Comparison of ENCODE assay signal across 11 cellular contexts in the genomic region with DNA sequence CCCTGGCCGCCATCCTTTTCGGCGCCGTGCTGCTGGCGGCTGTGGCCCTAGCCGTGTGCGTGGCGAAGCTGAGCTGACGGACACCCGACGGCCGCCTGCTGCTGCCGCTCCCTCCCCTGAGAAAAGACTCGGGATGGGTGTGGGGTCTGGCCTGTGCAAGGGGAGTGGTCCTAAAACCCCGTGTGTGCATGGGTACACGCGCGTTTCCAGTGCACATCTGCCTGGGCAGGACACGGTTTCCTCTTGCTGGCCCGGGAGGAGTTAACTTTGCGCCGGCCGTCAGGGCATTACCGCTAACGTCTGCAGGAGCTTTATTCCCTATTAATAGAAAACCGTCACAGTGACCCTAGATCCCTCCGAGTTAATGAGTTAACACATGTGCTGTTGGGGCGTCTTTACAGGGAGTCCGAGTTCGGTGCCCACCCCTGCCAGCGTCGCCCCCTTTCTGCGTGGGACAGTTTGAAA. TPM values are rescaled to one million over a fixed set of nuclear protein-coding genes. Genes with fewer than 3 reads are reported as not detected.
DNase-seq lines count a peak whose midpoint lies in the region; ATAC-seq, FAIRE-seq and TF ChIP-seq lines count a peak whose summit lies in the region.
"Had no signal": no experiment of that assay in that cellular context is flagged by ENCODE, and none has a peak within 500 bp of the region (broad histone marks: within the 10 kb centered on the region; RNA-seq: fewer than 3 reads in every experiment).

No MANE protein-coding gene starts in this region.

- H3K9me3 ChIP-seq in A549 (no peaks in the 10 kb centered on the region; the same call in 2 of the 3 replicates), Caco-2 (no peaks in the 10 kb centered on the region)

- peaks cover 30% of the 10 kb centered on the region for H3K4me1 Mint-ChIP-seq in Caco-2 (ENCODE audit: low read depth, unreplicated experiment)
- peaks cover 22% of the 10 kb centered on the region for H3K4me1 Mint-ChIP-seq in chondrocyte (ENCODE audit: low read depth)
- H3K4me1 Mint-ChIP-seq in natural killer cell treated with Interleukin-12 subunit alpha and Interleukin-12 subunit beta and Interleukin-15 and Interleukin-18, amount 100 ng/mL, for 72 hours (ENCODE audit: low read depth in 2 of 2): peaks cover 25% of the 10 kb centered on the region in 2 donors

- no peaks in the 10 kb centered on the region for H3K27me3 ChIP-seq in Caco-2 (replicated peaks; ENCODE audit: control insufficient read depth, insufficient read depth, low read length)

- ATAC-seq in A549: no peak
- no peak for ATAC-seq in natural killer cell treated with Interleukin-12 subunit alpha and Interleukin-12 subunit beta and Interleukin-15 and Interleukin-18, amount 100 ng/mL, for 72 hours

- POLR2A ChIA-PET in A549 (lab: Yijun Ruan, JAX): interaction anchor here (0.5 to 2.0 kb wide), 2 partner anchors 14 to 279 kb away, joined by 3 to 7 read pairs; partner anchors contain the start of gene NUDT19
- POLR2A ChIA-PET in Caco-2 (lab: Charles Lee): no interaction called here

- DNase-seq in A549 (ENCODE audit: low read depth in 1 of 2, low spot score in 1 of 2): no peak
- DNase-seq in Caco-2: no peak
- DNase-seq in chondrocyte (ENCODE audit: low spot score): no peak
- no peak for DNase-seq in natural killer cell treated with Interleukin-12 subunit alpha and Interleukin-12 subunit beta and Interleukin-15 and Interleukin-18, amount 100 ng/mL, for 72 hours (ENCODE audit: low spot score)
- no peak for DNase-seq in 8988T
- DNase-seq in NCI-H524 treated with DMSO at 0.1 percent for 48 hours (lab: John Stamatoyannopoulos, UW): no peak
- no peak for DNase-seq in HPDE6-E6E7 (ENCODE audit: extremely low spot score)
- DNase-seq in stimulated activated CD4-positive, alpha-beta T cell treated with anti-CD3 and anti-CD28 coated beads, Interleukin-4, amount 100 ng/mL, for 4 hours: no peak
- DNase-seq: NCI-H2081 treated with DMSO at 0.1 percent for 48 hours had no signal

- H3K36me3 Mint-ChIP-seq in Caco-2 (ENCODE audit: insufficient read depth, unreplicated experiment) (peaks cover 15% of the 10 kb centered on the region), chondrocyte (ENCODE audit: low read depth) (no peaks in the 10 kb centered on the region)
- no peaks in the 10 kb centered on the region for H3K36me3 Mint-ChIP-seq in natural killer cell treated with Interleukin-12 subunit alpha and Interleukin-12 subunit beta and Interleukin-15 and Interleukin-18, amount 100 ng/mL, for 72 hours

- 82% methylated on average over 33 of the region's 33 CpGs for WGBS in A549 (ENCODE audit: missing lambda C conversion rate)

- no TSS peak for BruUV-seq in Caco-2 (replicated peaks; lab: Mats Ljungman, UMichigan)

- intact Hi-C loops in Caco-2 (cut with micrococcal nuclease; ENCODE audit: unreplicated experiment): loop anchor here (10.0 kb wide), 2 partner anchors 82 to 272 kb away; partner anchors contain the start of gene DPY19L3

- H3K9me3 Mint-ChIP-seq in Caco-2 (ENCODE audit: unreplicated experiment): no peaks in the 10 kb centered on the region
- H3K9me3 Mint-ChIP-seq in chondrocyte (ENCODE audit: low read depth): no peaks in the 10 kb centered on the region
- no peaks in the 10 kb centered on the region for H3K9me3 Mint-ChIP-seq in natural killer cell treated with Interleukin-12 subunit alpha and Interleukin-12 subunit beta and Interleukin-15 and Interleukin-18, amount 100 ng/mL, for 72 hours

- CTCF ChIA-PET in A549 (lab: Yijun Ruan, JAX) (interaction anchor here (0.6 to 2.4 kb wide), 16 partner anchors 8 to 287 kb away, joined by 3 to 11 read pairs (median 4); partner anchors contain the start of gene NUDT19), Caco-2 (lab: Charles Lee) (interaction anchor here (1.0 to 1.6 kb wide), 2 partner anchors 28 to 77 kb away, joined by 5 read pairs; no protein-coding TSS in a partner anchor)

- H3K27me3 Mint-ChIP-seq in Caco-2 (ENCODE audit: insufficient read depth, unreplicated experiment) (no peaks in the 10 kb centered on the region), chondrocyte (ENCODE audit: low read depth) (peaks cover 9% of the 10 kb centered on the region)
- peaks cover 5 to 6% of the 10 kb centered on the region in 2 donors for H3K27me3 Mint-ChIP-seq in natural killer cell treated with Interleukin-12 subunit alpha and Interleukin-12 subunit beta and Interleukin-15 and Interleukin-18, amount 100 ng/mL, for 72 hours

- H3K4me2 ChIP-seq in A549: peak overlapping the region; percentile 82

- no peak for TF ChIP-seq EP300 in A549 (IDR thresholded peaks at IDR 0.05)

- H3K4me3 ChIP-seq in A549 (peak overlapping the region; percentile 84; the same call in 1 of the 3 replicates), Caco-2 (ENCODE audit: low read depth, low read length) (peak overlapping the region; percentile 90)

- H3K27ac ChIP-seq in A549: no peak overlapping the region

- H3K27ac Mint-ChIP-seq in Caco-2 (ENCODE audit: unreplicated experiment): no peak overlapping the region
- no peak overlapping the region for H3K27ac Mint-ChIP-seq in chondrocyte (ENCODE audit: unreplicated experiment)
- no peak overlapping the region for H3K27ac Mint-ChIP-seq in natural killer cell treated with Interleukin-12 subunit alpha and Interleukin-12 subunit beta and Interleukin-15 and Interleukin-18, amount 100 ng/mL, for 72 hours

- 0 out of 2 replicates have a peak, but pooled peaks cover 2% of the 10 kb centered on the region for H3K36me3 ChIP-seq in Caco-2 (ENCODE audit: control insufficient read depth, insufficient read depth, low read length)

- peak overlapping the region; percentile 90 for H3K4me3 Mint-ChIP-seq in Caco-2 (ENCODE audit: unreplicated experiment)
- H3K4me3 Mint-ChIP-seq in chondrocyte (ENCODE audit: unreplicated experiment): peak overlapping the region; percentile 15
- peak overlapping the region; percentile 48 for H3K4me3 Mint-ChIP-seq in natural killer cell treated with Interleukin-12 subunit alpha and Interleukin-12 subunit beta and Interleukin-15 and Interleukin-18, amount 100 ng/mL, for 72 hours

- H3K4me1 ChIP-seq in A549 (peaks cover 7% of the 10 kb centered on the region; the same call in 2 of the 3 replicates), Caco-2 (peaks cover 7% of the 10 kb centered on the region; the same call in 1 of the 2 replicates)

- FAIRE-seq in A549 (lab: Jason Lieb, UNC): no peak
- FAIRE-seq: endometrium, RCC 7860 had no signal

- TF ChIP-seq POLR2A in A549 (IDR thresholded peaks at IDR 0.05; ENCODE audit: low read length): no peak; the same call in 1 of the 2 replicates

- no peak for TF ChIP-seq RAD21 in A549 (conservative IDR thresholded peaks at IDR 0.05 in 1 of 2, IDR thresholded peaks at IDR 0.05 in 1 of 2)

- TF ChIP-seq CTCF in A549 (IDR thresholded peaks at IDR 0.05): no peak; the same call in 2 of the 3 replicates
- no peak for TF ChIP-seq CTCF in Caco-2 (IDR thresholded peaks at IDR 0.05; ENCODE audit: insufficient read depth in 1 of 2, low read depth in 1 of 2, low read length in 1 of 2, severe bottlenecking in 1 of 2, unreplicated experiment in 1 of 2)
- TF ChIP-seq CTCF in chondrocyte (IDR thresholded peaks at IDR 0.05): peak; percentile 3

TF ChIP-seq in A549, 52 proteins besides CTCF, POLR2A, EP300 and RAD21 (continues in another document):
- no peak for TF ChIP-seq GATA3 (IDR thresholded peaks at IDR 0.05; ENCODE audit: borderline replicate concordance)
- no peak for TF ChIP-seq CHD2 (IDR thresholded peaks at IDR 0.05; ENCODE audit: low read length, partially characterized antibody)
- no peak for TF ChIP-seq CHD4 (IDR thresholded peaks at IDR 0.05; ENCODE audit: borderline replicate concordance)
- no peak for TF ChIP-seq JUNB (IDR thresholded peaks at IDR 0.05)

RNA-seq across cellular contexts. Expression of gene RGS9BP, which starts 1.3 kb away (rescaled TPM):
- polyA plus RNA-seq in A549 (2011; rRNA removed): 0.17 and 0.20 TPM in 2 replicates
- 0.20 and 0.32 TPM in 2 replicates for polyA plus RNA-seq in A549 (2012; cell fraction: cytosol; rRNA removed)
- 0.20 and 0.29 TPM in 2 replicates for polyA plus RNA-seq in A549 (2012; cell fraction: nucleus; rRNA removed)
- 0.30 to 0.46 TPM (median 0.41 TPM) in 3 replicates for polyA plus RNA-seq in A549 (2017; fragmentation: RNase III; extraction: RNeasy Plus Mini Kit Qiagen cat#74134 plus additional on column Dnase treatment)
- polyA minus RNA-seq in A549 (2011; rRNA and poly(A)+ RNA removed): 0.24 and 0.41 TPM in 2 replicates
- total RNA-seq in Caco-2 (2022): 0.75 and 1.0 TPM in 2 replicates
- 0.19 to 0.95 TPM (median 0.90 TPM) in 3 replicates for total RNA-seq in chondrocyte
- total RNA-seq in natural killer cell treated with Interleukin-12 subunit alpha and Interleukin-12 subunit beta and Interleukin-15 and Interleukin-18, amount 100 ng/mL, for 72 hours: under 1 TPM in 1 of 2 donors, not detected in 1; 0.20 TPM

RNA-seq across cellular contexts. Expression of gene ANKRD27, which starts 1.9 kb away (rescaled TPM):
- 60.8 and 62.1 TPM in 2 replicates for polyA plus RNA-seq in A549 (2011; rRNA removed)
- polyA plus RNA-seq in A549 (2012; cell fraction: cytosol; rRNA removed): 28.2 and 30.5 TPM in 2 replicates
- 38.1 and 46.2 TPM in 2 replicates for polyA plus RNA-seq in A549 (2012; cell fraction: nucleus; rRNA removed)
- 23.1 to 23.7 TPM (median 23.1 TPM) in 3 replicates for polyA plus RNA-seq in A549 (2017; fragmentation: RNase III; extraction: RNeasy Plus Mini Kit Qiagen cat#74134 plus additional on column Dnase treatment)
- polyA minus RNA-seq in A549 (2011; rRNA and poly(A)+ RNA removed): 58.2 and 61.0 TPM in 2 replicates
- total RNA-seq in Caco-2 (2022): 53.9 and 54.3 TPM in 2 replicates
- total RNA-seq in chondrocyte: 23.6 to 26.8 TPM (median 23.9 TPM) in 3 replicates
- 10 to 100 TPM; 47.3 to 55.6 TPM for total RNA-seq in natural killer cell treated with Interleukin-12 subunit alpha and Interleukin-12 subunit beta and Interleukin-15 and Interleukin-18, amount 100 ng/mL, for 72 hours

RNA-seq across cellular contexts. Expression of gene NUDT19, which starts 14.7 kb away (rescaled TPM):
- polyA plus RNA-seq in A549 (2011; rRNA removed): 28.3 and 32.6 TPM in 2 replicates
- 17.3 and 28.0 TPM in 2 replicates for polyA plus RNA-seq in A549 (2012; cell fraction: cytosol; rRNA removed)
- 17.5 and 20.1 TPM in 2 replicates for polyA plus RNA-seq in A549 (2012; cell fraction: nucleus; rRNA removed)
- polyA plus RNA-seq in A549 (2017; fragmentation: RNase III; extraction: RNeasy Plus Mini Kit Qiagen cat#74134 plus additional on column Dnase treatment): 30.1 to 31.1 TPM (median 30.5 TPM) in 3 replicates
- polyA minus RNA-seq in A549 (2011; rRNA and poly(A)+ RNA removed): 14.6 and 19.4 TPM in 2 replicates
- total RNA-seq in Caco-2 (2022): 24.0 and 24.4 TPM in 2 replicates
- total RNA-seq in chondrocyte: 8.2 to 11.1 TPM (median 10.0 TPM) in 3 replicates
- total RNA-seq in natural killer cell treated with Interleukin-12 subunit alpha and Interleukin-12 subunit beta and Interleukin-15 and Interleukin-18, amount 100 ng/mL, for 72 hours: 10 to 100 TPM; 19.6 to 21.7 TPM

RNA-seq across cellular contexts. Expression of gene TDRD12, which starts 42.6 kb away (rescaled TPM):
- polyA plus RNA-seq in A549 (2011; rRNA removed) (0.19 and 0.20 TPM in 2 replicates), A549 (2017; fragmentation: RNase III; extraction: RNeasy Plus Mini Kit Qiagen cat#74134 plus additional on column Dnase treatment) (0.21 to 0.53 TPM (median 0.34 TPM) in 3 replicates)
- polyA plus RNA-seq in A549 (2012; cell fraction: cytosol; rRNA removed): 0.05 and 0.13 TPM in 2 replicates
- 0.11 and 0.24 TPM in 2 replicates for polyA plus RNA-seq in A549 (2012; cell fraction: nucleus; rRNA removed)
- 0.10 and 0.12 TPM in 2 replicates for polyA minus RNA-seq in A549 (2011; rRNA and poly(A)+ RNA removed)
- total RNA-seq in Caco-2 (2022) (0.11 and 0.30 TPM in 2 replicates), chondrocyte (0.22 to 0.33 TPM in 2 of 3 replicates, not detected in the other)
- under 1 TPM in 1 of 2 donors, not detected in 1; 0.29 TPM for total RNA-seq in natural killer cell treated with Interleukin-12 subunit alpha and Interleukin-12 subunit beta and Interleukin-15 and Interleukin-18, amount 100 ng/mL, for 72 hours

Comparison
In these comparisons a context has a peak if more than half of its experiments do, and no peak if none do; other contexts are left out.
1. H3K4me3 Mint-ChIP-seq: peak in every context shown above with its lines; median percentile 90 in Caco-2; 48 in natural killer cell treated with Interleukin-12 subunit alpha and Interleukin-12 subunit beta and Interleukin-15 and Interleukin-18, amount 100 ng/mL, for 72 hours; 15 in chondrocyte.